In the genomic region with DNA sequence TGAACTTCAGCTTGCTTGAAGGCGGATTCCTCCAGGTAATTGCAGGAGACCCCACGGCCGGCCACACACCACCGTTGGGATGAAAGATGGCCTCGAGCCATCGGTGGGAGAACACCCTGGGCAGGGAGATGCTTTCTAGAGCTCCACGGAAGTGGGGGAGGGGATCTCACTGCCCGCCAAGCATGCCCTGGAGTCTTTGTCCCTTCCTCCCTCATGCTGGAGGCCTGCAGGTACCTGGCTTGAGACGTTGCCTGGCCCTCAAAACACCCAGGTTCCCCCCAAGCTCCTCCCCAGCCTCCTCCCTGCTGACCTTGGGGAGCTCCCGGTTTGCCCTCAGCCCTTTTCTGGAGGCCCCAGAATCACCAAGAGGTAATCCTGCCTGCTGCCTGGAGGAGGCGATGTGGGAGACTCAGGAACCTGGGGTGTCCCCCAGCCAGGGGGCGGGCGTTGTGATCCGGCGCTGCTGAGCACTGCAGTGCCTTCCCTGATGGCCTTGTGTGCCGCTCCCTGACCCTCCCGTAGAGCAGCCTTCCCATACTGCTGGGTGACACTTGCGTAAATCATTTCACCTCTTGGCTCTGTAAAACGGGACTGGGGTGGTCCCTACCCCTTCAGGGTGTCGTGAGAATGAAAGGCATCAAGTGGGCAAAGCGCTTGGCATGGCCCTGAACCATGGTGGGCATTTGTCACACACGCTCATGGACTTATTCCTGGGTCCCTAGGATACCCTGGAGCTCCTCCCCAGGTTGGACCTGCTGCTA, we compare ENCODE assay signal across 12 cellular contexts.
DNase-seq lines count a peak whose midpoint lies in the region; ATAC-seq and TF ChIP-seq lines count a peak whose summit lies in the region.
"Had no signal": no experiment of that assay in that cellular context is flagged by ENCODE, and none has a peak within 500 bp of the region (broad histone marks: within the 10 kb centered on the region; RNA-seq: fewer than 3 reads in every experiment).

No MANE protein-coding gene starts in this region.

- H3K36me3 Mint-ChIP-seq in activated CD4-positive, alpha-beta memory T cell treated with anti-CD3 and anti-CD28 coated beads for 36 hours = no peaks in the 10 kb centered on the region
- no peaks in the 10 kb centered on the region for H3K36me3 Mint-ChIP-seq in activated CD4-positive, alpha-beta memory T cell treated with anti-CD3 and anti-CD28 coated beads, Interleukin-2, amount 10 ng/mL, durations not matched to agents 7 days and 5 days (ENCODE audit: low read depth)

- no peaks in the 10 kb centered on the region for H3K9me3 Mint-ChIP-seq in activated CD4-positive, alpha-beta memory T cell treated with anti-CD3 and anti-CD28 coated beads for 36 hours
- H3K9me3 Mint-ChIP-seq in activated CD4-positive, alpha-beta memory T cell treated with anti-CD3 and anti-CD28 coated beads, Interleukin-2, amount 10 ng/mL, durations not matched to agents 7 days and 5 days = no peaks in the 10 kb centered on the region

- peaks cover 4% of the 10 kb centered on the region for H3K27me3 Mint-ChIP-seq in activated CD4-positive, alpha-beta memory T cell treated with anti-CD3 and anti-CD28 coated beads for 36 hours
- no peaks in the 10 kb centered on the region for H3K27me3 Mint-ChIP-seq in activated CD4-positive, alpha-beta memory T cell treated with anti-CD3 and anti-CD28 coated beads, Interleukin-2, amount 10 ng/mL, durations not matched to agents 7 days and 5 days

- no peak overlapping the region for H3K4me3 Mint-ChIP-seq in activated CD4-positive, alpha-beta memory T cell treated with anti-CD3 and anti-CD28 coated beads for 36 hours
- H3K4me3 Mint-ChIP-seq in activated CD4-positive, alpha-beta memory T cell treated with anti-CD3 and anti-CD28 coated beads, Interleukin-2, amount 10 ng/mL, durations not matched to agents 7 days and 5 days = no peak overlapping the region

- ATAC-seq in GM21381 (IDR thresholded peaks at IDR 0.05; ENCODE audit: unreplicated experiment) = no peak
- ATAC-seq: left ventricle myocardium superior had no signal

- no peak overlapping the region for H3K27ac Mint-ChIP-seq in activated CD4-positive, alpha-beta memory T cell treated with anti-CD3 and anti-CD28 coated beads for 36 hours
- no peak overlapping the region for H3K27ac Mint-ChIP-seq in activated CD4-positive, alpha-beta memory T cell treated with anti-CD3 and anti-CD28 coated beads, Interleukin-2, amount 10 ng/mL, durations not matched to agents 7 days and 5 days

- H3K4me3 ChIP-seq in HFF-Myc (replicated peaks; ENCODE audit: low read depth, low read length) = no peak overlapping the region
- H3K4me3 ChIP-seq in choroid plexus epithelial cell (ENCODE audit: low read depth, low read length) = no peak overlapping the region
- no peak overlapping the region for H3K4me3 ChIP-seq in retinal pigment epithelial cell (ENCODE audit: low read length)

- intact Hi-C loops in activated CD4-positive, alpha-beta memory T cell treated with anti-CD3 and anti-CD28 coated beads for 36 hours (cut with micrococcal nuclease) = no loop called here

- DNase-seq in activated CD4-positive, alpha-beta memory T cell treated with anti-CD3 and anti-CD28 coated beads for 36 hours = peak; percentile 40
- no peak for DNase-seq in activated CD4-positive, alpha-beta memory T cell treated with anti-CD3 and anti-CD28 coated beads, Interleukin-2, amount 10 ng/mL, durations not matched to agents 7 days and 5 days
- DNase-seq in HFF-Myc (ENCODE audit: extremely low read depth, low read depth) (no peak), choroid plexus epithelial cell (ENCODE audit: low read depth) (no peak), retinal pigment epithelial cell (ENCODE audit: low read depth) (no peak), dermis blood vessel endothelial cell (no peak), NCI-H526 (lab: John Stamatoyannopoulos, UW) (no peak)
- DNase-seq: activated gamma-delta T cell, AML-193, foreskin melanocyte, left ventricle myocardium superior had no signal

- peaks cover 34% of the 10 kb centered on the region for H3K4me1 Mint-ChIP-seq in activated CD4-positive, alpha-beta memory T cell treated with anti-CD3 and anti-CD28 coated beads for 36 hours (ENCODE audit: low read depth)
- peaks cover 44% of the 10 kb centered on the region for H3K4me1 Mint-ChIP-seq in activated CD4-positive, alpha-beta memory T cell treated with anti-CD3 and anti-CD28 coated beads, Interleukin-2, amount 10 ng/mL, durations not matched to agents 7 days and 5 days

- CTCF ChIA-PET in activated CD4-positive, alpha-beta memory T cell treated with anti-CD3 and anti-CD28 coated beads for 36 hours (lab: Charles Lee) = interaction anchor here (0.6 to 0.9 kb wide), 4 partner anchors 16 to 334 kb away, joined by 3 read pairs; no protein-coding TSS in a partner anchor
- CTCF ChIA-PET in activated CD4-positive, alpha-beta memory T cell treated with anti-CD3 and anti-CD28 coated beads, Interleukin-2, amount 10 ng/mL, durations not matched to agents 7 days and 5 days (lab: Charles Lee) = interaction anchor here (1.0 kb wide), 1 partner anchor 56 kb away, joined by 3 read pairs; no protein-coding TSS in a partner anchor

- POLR2A ChIA-PET in activated CD4-positive, alpha-beta memory T cell treated with anti-CD3 and anti-CD28 coated beads for 36 hours (lab: Charles Lee) = no interaction called here
- POLR2A ChIA-PET in activated CD4-positive, alpha-beta memory T cell treated with anti-CD3 and anti-CD28 coated beads, Interleukin-2, amount 10 ng/mL, durations not matched to agents 7 days and 5 days (lab: Charles Lee) = no interaction called here

- peak; percentile 31 for TF ChIP-seq CTCF in HFF-Myc (IDR thresholded peaks at IDR 0.05; ENCODE audit: low read depth, low read length, missing control alignments)
- TF ChIP-seq CTCF in choroid plexus epithelial cell (conservative IDR thresholded peaks at IDR 0.05; ENCODE audit: low read depth, low read length) = peak; percentile 19
- peak; percentile 27 for TF ChIP-seq CTCF in retinal pigment epithelial cell (conservative IDR thresholded peaks at IDR 0.05; ENCODE audit: low read depth, low read length)
